Comparison of ENCODE assay signal across 23 cellular contexts in the genomic region with DNA sequence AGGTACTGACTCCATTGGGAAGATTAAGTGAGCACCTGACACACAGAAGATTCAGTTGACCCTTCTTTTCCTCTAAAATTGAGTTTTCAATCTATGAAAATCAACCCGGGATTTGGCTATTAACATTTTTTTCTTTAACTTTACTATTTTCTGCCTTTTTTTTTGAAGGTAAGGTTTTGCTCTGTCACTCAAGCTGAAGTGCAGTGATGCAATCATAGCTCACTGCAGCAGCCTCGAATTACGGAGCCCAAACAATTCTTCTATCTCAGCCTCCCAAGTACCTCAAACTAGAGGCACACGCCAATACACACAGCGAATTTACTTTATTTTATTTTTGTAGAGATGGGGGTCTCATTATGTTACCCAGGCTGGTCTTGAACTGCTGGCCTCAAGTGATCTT.
"Had no signal": no experiment of that assay in that cellular context is flagged by ENCODE, and none has a peak within 500 bp of the region (broad histone marks: within the 10 kb centered on the region; RNA-seq: fewer than 3 reads in every experiment).

No MANE protein-coding gene starts in this region.

- H3K4me3 ChIP-seq: esophagus muscularis mucosa, gastrocnemius medialis, left lung, lower lobe of right lung, prostate gland, testis had no signal

- H3K27ac Mint-ChIP-seq: immature natural killer cell; memory B cell; naive B cell; nephron progenitor cell; stimulated activated naive B cell treated with anti-CD40 and anti-IgM and Interleukin-4, amounts not matched to agents 10 μg/mL and 1 μg/mL and 100 μg/mL, for 72 hours; stimulated activated naive CD8-positive, alpha-beta T cell treated with anti-CD3 and anti-CD28 coated beads, Interleukin-15, amount 100 ng/mL, for 72 hours had no signal

- H3K36me3 ChIP-seq: esophagus muscularis mucosa, gastrocnemius medialis, left lung, lower lobe of right lung, prostate gland had no signal

- H3K27me3 ChIP-seq: esophagus muscularis mucosa, gastrocnemius medialis, left lung, testis had no signal

- H2AFZ ChIP-seq: parathyroid adenoma had no signal

- H3K4me1 ChIP-seq: gastrocnemius medialis, parathyroid adenoma, prostate gland had no signal

- H3K36me3 Mint-ChIP-seq: immature natural killer cell; memory B cell; naive B cell; stimulated activated naive B cell treated with anti-CD40 and anti-IgM and Interleukin-4, amounts not matched to agents 10 μg/mL and 1 μg/mL and 100 μg/mL, for 72 hours had no signal

- H3K4me3 Mint-ChIP-seq: immature natural killer cell; memory B cell; naive B cell; nephron progenitor cell; stimulated activated naive B cell treated with anti-CD40 and anti-IgM and Interleukin-4, amounts not matched to agents 10 μg/mL and 1 μg/mL and 100 μg/mL, for 72 hours; stimulated activated naive CD8-positive, alpha-beta T cell treated with anti-CD3 and anti-CD28 coated beads, Interleukin-15, amount 100 ng/mL, for 72 hours had no signal

- ATAC-seq: gastrocnemius medialis; left lung; lower lobe of right lung; sciatic nerve; stimulated activated naive B cell treated with anti-CD40 and anti-IgM and Interleukin-4, amounts not matched to agents 10 μg/mL and 1 μg/mL and 100 μg/mL, for 72 hours; stimulated activated naive CD8-positive, alpha-beta T cell treated with anti-CD3 and anti-CD28 coated beads, Interleukin-15, amount 100 ng/mL, for 72 hours had no signal

- FAIRE-seq: endometrium, keratinocyte, urothelium cell line had no signal

- H3K27ac ChIP-seq: epithelial cell of prostate, lower lobe of right lung, parathyroid adenoma, prostate gland had no signal

- DNase-seq: effector memory CD4-positive, alpha-beta T cell; gastrocnemius medialis; immature natural killer cell; left lung; lower lobe of right lung; naive B cell; nephron progenitor cell; retina; stimulated activated CD4-positive, alpha-beta T cell treated with anti-CD3 and anti-CD28 coated beads, Interleukin-2, amount 100 ng/mL, for 24 hours; stimulated activated CD4-positive, alpha-beta T cell treated with anti-CD3 and anti-CD28 coated beads, Interleukin-4, amount 100 ng/mL, for 4 hours; stimulated activated naive B cell treated with anti-CD40 and anti-IgM and Interleukin-4, amounts not matched to agents 10 μg/mL and 1 μg/mL and 100 μg/mL, for 72 hours; stimulated activated naive CD8-positive, alpha-beta T cell treated with anti-CD3 and anti-CD28 coated beads, Interleukin-15, amount 100 ng/mL, for 72 hours; testis; trophoblast cell had no signal

- H3K4me1 Mint-ChIP-seq: memory B cell; naive B cell; stimulated activated naive CD8-positive, alpha-beta T cell treated with anti-CD3 and anti-CD28 coated beads, Interleukin-15, amount 100 ng/mL, for 72 hours had no signal

- H3K79me2 ChIP-seq: parathyroid adenoma had no signal

- H3K9me3 ChIP-seq: esophagus muscularis mucosa, gastrocnemius medialis, left lung, lower lobe of right lung, prostate gland, testis had no signal

- H3K27me3 Mint-ChIP-seq: memory B cell had no signal

- H3K9me3 Mint-ChIP-seq: immature natural killer cell; memory B cell; naive B cell; nephron progenitor cell; stimulated activated naive B cell treated with anti-CD40 and anti-IgM and Interleukin-4, amounts not matched to agents 10 μg/mL and 1 μg/mL and 100 μg/mL, for 72 hours; stimulated activated naive CD8-positive, alpha-beta T cell treated with anti-CD3 and anti-CD28 coated beads, Interleukin-15, amount 100 ng/mL, for 72 hours had no signal

- H3K9ac ChIP-seq: parathyroid adenoma had no signal
